In the genomic region with DNA sequence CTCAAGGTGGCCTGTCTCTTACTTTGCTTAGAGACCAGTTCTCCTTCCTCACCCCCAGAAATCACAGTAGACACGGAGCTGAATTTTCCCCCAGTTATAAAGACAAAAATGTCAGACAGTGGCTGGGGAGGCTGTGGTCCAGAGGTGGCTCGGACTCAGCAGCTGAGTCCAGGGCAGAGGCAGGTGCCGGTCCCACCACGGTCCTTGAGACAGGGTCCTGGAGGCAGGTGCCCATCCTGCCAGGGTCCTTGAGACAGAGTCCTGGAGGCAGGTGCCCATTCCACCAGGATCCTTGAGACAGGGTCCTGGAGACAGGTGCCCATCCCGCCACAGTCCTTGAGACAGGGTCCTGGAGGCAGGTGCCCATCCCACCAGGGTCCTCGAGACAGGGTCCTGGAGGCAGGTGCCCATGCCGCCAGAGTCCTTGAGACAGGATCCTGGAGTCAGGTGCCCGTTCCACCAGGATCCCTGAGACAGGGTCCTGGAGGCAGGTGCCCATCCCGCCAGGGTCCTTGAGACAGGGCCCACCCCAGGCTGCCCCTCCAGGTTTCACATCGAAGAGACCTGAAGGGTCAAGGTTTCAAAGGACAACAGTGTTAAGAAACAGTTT, we compare ENCODE assay signal across 29 cellular contexts.
"Had no signal": no experiment of that assay in that cellular context is flagged by ENCODE, and none has a peak within 500 bp of the region (broad histone marks: within the 10 kb centered on the region; RNA-seq: fewer than 3 reads in every experiment).

No MANE protein-coding gene starts in this region.

- H3K27me3 ChIP-seq: cardiac muscle cell, MG63 had no signal

- H3K4me1 Mint-ChIP-seq: activated B cell treated with CpG ODN at 0.5 μM for 24 hours; activated CD4-positive, alpha-beta T cell treated with anti-CD3 and anti-CD28 coated beads, Interleukin-2, amount 10 ng/mL, durations not matched to agents 24 days and 14 days; activated naive CD8-positive, alpha-beta T cell treated with anti-CD3 and anti-CD28 coated beads, Interleukin-2, amount 50 U/mL, for 24 hours had no signal

- H3K9me3 ChIP-seq: MG63 had no signal

- H3K36me3 ChIP-seq: cardiac muscle cell, MG63 had no signal

- H3K4me3 ChIP-seq: cardiac muscle cell, MG63 had no signal

- H3K27ac ChIP-seq: cardiac muscle cell, KMS-11 had no signal

- H3K27me3 Mint-ChIP-seq: activated B cell treated with CpG ODN at 0.5 μM for 24 hours; activated CD4-positive, alpha-beta T cell treated with anti-CD3 and anti-CD28 coated beads, Interleukin-2, amount 10 ng/mL, durations not matched to agents 24 days and 14 days; activated naive CD8-positive, alpha-beta T cell treated with anti-CD3 and anti-CD28 coated beads, Interleukin-2, amount 50 U/mL, for 24 hours; brain; T-helper 17 cell had no signal

- H3K9me3 Mint-ChIP-seq: activated B cell treated with CpG ODN at 0.5 μM for 24 hours; activated CD4-positive, alpha-beta T cell treated with anti-CD3 and anti-CD28 coated beads, Interleukin-2, amount 10 ng/mL, durations not matched to agents 24 days and 14 days; activated naive CD4-positive, alpha-beta T cell treated with anti-CD3 and anti-CD28 coated beads, Interleukin-2, amount 50 U/mL, for 72 hours; activated naive CD8-positive, alpha-beta T cell treated with anti-CD3 and anti-CD28 coated beads, Interleukin-2, amount 50 U/mL, for 24 hours; activated T-cell treated with anti-CD3 and anti-CD28 coated beads, Interleukin-2, amount 50 U/mL, for 4 hours had no signal

- H3K27ac Mint-ChIP-seq: activated B cell treated with CpG ODN at 0.5 μM for 24 hours; activated CD4-positive, alpha-beta T cell treated with anti-CD3 and anti-CD28 coated beads, Interleukin-2, amount 10 ng/mL, durations not matched to agents 24 days and 14 days; activated naive CD8-positive, alpha-beta T cell treated with anti-CD3 and anti-CD28 coated beads, Interleukin-2, amount 50 U/mL, for 24 hours; brain; T-helper 17 cell had no signal

- DNase-seq: activated B cell treated with CpG ODN at 0.5 μM for 24 hours; activated CD4-positive, alpha-beta T cell treated with anti-CD3 and anti-CD28 coated beads for 1 hour; activated CD4-positive, alpha-beta T cell treated with anti-CD3 and anti-CD28 coated beads, Interleukin-2, amount 10 ng/mL, durations not matched to agents 24 days and 14 days; activated CD4-positive, alpha-beta T cell treated with anti-CD3 and anti-CD28 coated beads, Interleukin-2, amount 50 U/mL, for 48 hours; activated effector memory CD4-positive, alpha-beta T cell treated with anti-CD3 and anti-CD28 coated beads, Interleukin-2, amount 50 U/mL, for 16 hours; activated naive CD4-positive, alpha-beta T cell treated with Interleukin-2 at 50 U/mL for 16 hours; activated naive CD8-positive, alpha-beta T cell treated with anti-CD3 and anti-CD28 coated beads, Interleukin-2, amount 50 U/mL, for 24 hours; activated T-cell treated with anti-CD3 and anti-CD28 coated beads, Interleukin-2, amount 50 U/mL, for 4 hours; amniotic stem cell; MG63; MV-4-11; NCI-H1105; NCI-H1436; NCI-H1694 treated with DMSO at 0.1 percent for 48 hours; NCI-H2029 treated with DMSO at 0.1 percent for 48 hours; NCI-H345; NCI-H510A treated with DMSO at 0.1 percent for 48 hours; NCI-H69; NK-92 treated with Interleukin-12 subunit alpha and Interleukin-12 subunit beta, amount 100 ng/mL, for 24 hours; OCI-M1; RPMI8226; SHP77 treated with DMSO at 0.1 percent for 48 hours; T-helper 17 cell; T-helper 9 cell had no signal

- ATAC-seq: activated naive CD4-positive, alpha-beta T cell treated with anti-CD3 and anti-CD28 coated beads, Interleukin-2, amount 50 U/mL, for 72 hours; activated naive CD8-positive, alpha-beta T cell treated with anti-CD3 and anti-CD28 coated beads, Interleukin-2, amount 50 U/mL, for 24 hours; activated T-cell treated with anti-CD3 and anti-CD28 coated beads, Interleukin-2, amount 50 U/mL, for 4 hours; Panc1; T-helper 17 cell had no signal

- H3K4me3 Mint-ChIP-seq: activated B cell treated with CpG ODN at 0.5 μM for 24 hours; activated CD4-positive, alpha-beta T cell treated with anti-CD3 and anti-CD28 coated beads, Interleukin-2, amount 10 ng/mL, durations not matched to agents 24 days and 14 days; activated naive CD8-positive, alpha-beta T cell treated with anti-CD3 and anti-CD28 coated beads, Interleukin-2, amount 50 U/mL, for 24 hours; activated T-cell treated with anti-CD3 and anti-CD28 coated beads, Interleukin-2, amount 50 U/mL, for 4 hours; brain; T-helper 17 cell had no signal
